Comparison of ENCODE assay signal across 15 cellular contexts in genomic region chr3:40120067-40120692, GRCh38.
"Had no signal": no experiment of that assay in that cellular context is flagged by ENCODE, and none has a peak within 500 bp of the region (broad histone marks: within the 10 kb centered on the region; RNA-seq: fewer than 3 reads in every experiment).

No MANE protein-coding gene starts in this region.

- FAIRE-seq: colon had no signal

- H3K4me1 ChIP-seq: gastrocnemius medialis, lower lobe of right lung, suprapubic skin, upper lobe of right lung had no signal

- DNase-seq: activated effector memory CD4-positive, alpha-beta T cell treated with Interleukin-2 at 50 U/mL for 16 hours; activated T-cell treated with anti-CD3 and anti-CD28 coated beads, Interleukin-2, amount 50 U/mL, for 1 hour; esophagus squamous epithelium; gastrocnemius medialis; lower lobe of right lung; naive thymus-derived CD8-positive, alpha-beta T cell; stimulated activated CD4-positive, alpha-beta T cell treated with anti-CD3 and anti-CD28 coated beads, Interleukin-4, amount 100 ng/mL, for 1 hour; stimulated activated CD8-positive, alpha-beta memory T cell treated with anti-CD3 and anti-CD28 coated beads, Interleukin-4, amount 100 ng/mL, for 48 hours; stimulated activated naive CD8-positive, alpha-beta T cell treated with anti-CD3 and anti-CD28 coated beads, Interleukin-15, Interleukin-2, amounts not matched to agents 100 U/mL and 50 U/mL, for 24 hours; SW 1271; upper lobe of right lung had no signal

- H3K27me3 ChIP-seq: cardiac muscle cell, esophagus squamous epithelium, gastrocnemius medialis, suprapubic skin, upper lobe of right lung had no signal

- ATAC-seq: activated CD4-positive, CD25-positive, alpha-beta regulatory T cell treated with anti-CD3 and anti-CD28 coated beads, Interleukin-2, amount 50 U/mL, for 24 hours; gastrocnemius medialis; lower lobe of right lung; naive thymus-derived CD8-positive, alpha-beta T cell; stimulated activated naive CD8-positive, alpha-beta T cell treated with anti-CD3 and anti-CD28 coated beads, Interleukin-15, Interleukin-2, amounts not matched to agents 100 U/mL and 50 U/mL, for 24 hours; upper lobe of right lung had no signal

- H3K4me3 ChIP-seq: cardiac muscle cell, esophagus squamous epithelium, gastrocnemius medialis, lower lobe of right lung, suprapubic skin, upper lobe of right lung had no signal

- H3K36me3 ChIP-seq: cardiac muscle cell, esophagus squamous epithelium, gastrocnemius medialis, lower lobe of right lung, suprapubic skin, upper lobe of right lung had no signal

- H3K27ac ChIP-seq: cardiac muscle cell, esophagus squamous epithelium, gastrocnemius medialis, lower lobe of right lung, suprapubic skin, upper lobe of right lung had no signal

- H3K9me3 ChIP-seq: esophagus squamous epithelium, gastrocnemius medialis, lower lobe of right lung, suprapubic skin, upper lobe of right lung had no signal
